In genomic region chr1:246587606-246588005, GRCh38 we compare ENCODE assay signal across 10 cellular contexts. TPM values are rescaled to one million over a fixed set of nuclear protein-coding genes. Genes with fewer than 3 reads are reported as not detected.
DNase-seq lines count a peak whose midpoint lies in the region; ATAC-seq and TF ChIP-seq lines count a peak whose summit lies in the region.
"Had no signal": no experiment of that assay in that cellular context is flagged by ENCODE, and none has a peak within 500 bp of the region (broad histone marks: within the 10 kb centered on the region; RNA-seq: fewer than 3 reads in every experiment).

No MANE protein-coding gene starts in this region.

- WGBS in mesenchymal stem cell, result 83% methylated on average over 2 of the region's 3 CpGs
- WGBS in body of pancreas, 2 donors, result 47 to 57% methylated on average over 3 of the region's 3 CpGs

- H3K4me3 ChIP-seq in NB4 (ENCODE audit: low read depth, low read length), result no peak overlapping the region
- no peak overlapping the region for H3K4me3 ChIP-seq in colonic mucosa
- peak overlapping the region in 1 of 2 experiments; percentile 54 for H3K4me3 ChIP-seq in mesenchymal stem cell (ENCODE audit: insufficient read depth in 1 of 2, low read depth in 1 of 2, low read length in 2 of 2)
- no peak overlapping the region for H3K4me3 ChIP-seq in body of pancreas
- H3K4me3 ChIP-seq: lung had no signal

- no peak overlapping the region for H2BK5ac ChIP-seq in mesenchymal stem cell (ENCODE audit: low read depth, low read length, poor library complexity, severe bottlenecking)

- H2AFZ ChIP-seq in mesenchymal stem cell (ENCODE audit: low read depth, low read length), result no peak overlapping the region

- H3K23ac ChIP-seq in mesenchymal stem cell (ENCODE audit: low read length in 2 of 2), result no peak overlapping the region

- no peak overlapping the region for H4K91ac ChIP-seq in mesenchymal stem cell (ENCODE audit: low read length)

- no peaks in the 10 kb centered on the region for H3K27me3 ChIP-seq in colonic mucosa
- no peaks in the 10 kb centered on the region for H3K27me3 ChIP-seq in mesenchymal stem cell (ENCODE audit: control insufficient read depth in 1 of 2, insufficient read depth in 1 of 2, low read length in 2 of 2)
- no peaks in the 10 kb centered on the region for H3K27me3 ChIP-seq in body of pancreas

- TF ChIP-seq CTCF in AG09319 (IDR thresholded peaks at IDR 0.05; ENCODE audit: low read depth, low read length) (no peak; the same call in 1 of the 2 replicates), NB4 (IDR thresholded peaks at IDR 0.05; ENCODE audit: low read depth, low read length) (no peak), colonic mucosa (IDR thresholded peaks at IDR 0.05) (no peak), body of pancreas (IDR thresholded peaks at IDR 0.05) (no peak)

- H3K4me2 ChIP-seq in mesenchymal stem cell (ENCODE audit: low read length, poor library complexity, severe bottlenecking), result no peak overlapping the region

- intact Hi-C loops in colonic mucosa (cut with DNase I), result no loop called here
- intact Hi-C loops in body of pancreas (cut with DNase I), result no loop called here

- H3K9me3 ChIP-seq in colonic mucosa, result no peaks in the 10 kb centered on the region
- no peaks in the 10 kb centered on the region for H3K9me3 ChIP-seq in mesenchymal stem cell (ENCODE audit: control insufficient read depth, low read length)
- H3K9me3 ChIP-seq in body of pancreas, result no peaks in the 10 kb centered on the region

- no peak overlapping the region for H2BK120ac ChIP-seq in mesenchymal stem cell (ENCODE audit: low read depth, low read length)

- H2AK5ac ChIP-seq in mesenchymal stem cell (ENCODE audit: low read length, severe bottlenecking), result no peak overlapping the region

- no peak overlapping the region for H3K4ac ChIP-seq in mesenchymal stem cell (ENCODE audit: low read depth in 1 of 2, low read length in 2 of 2)

- DNase-seq in AG09319 (ENCODE audit: extremely low read depth, low read depth), result peak; percentile 71
- DNase-seq in NB4 (ENCODE audit: low read depth), result peak; percentile 37
- DNase-seq in colonic mucosa, result no peak
- peak; percentile 58 for DNase-seq in mesenchymal stem cell
- DNase-seq in body of pancreas, result no peak
- DNase-seq in substantia nigra (lab: John Stamatoyannopoulos, UW), result no peak
- no peak for DNase-seq in NCI-H524 treated with DMSO at 0.1 percent for 48 hours (lab: John Stamatoyannopoulos, UW)
- DNase-seq in superior temporal gyrus (ENCODE audit: extremely low spot score), result no peak
- DNase-seq: NCI-H1048 had no signal

- H3K9ac ChIP-seq in colonic mucosa (ENCODE audit: low read depth in 2 of 2, low read length in 2 of 2) (peak overlapping the region in 1 of 2 donors; percentile 35), mesenchymal stem cell (ENCODE audit: low read length) (peak overlapping the region; percentile 85)

- H3K79me1 ChIP-seq in mesenchymal stem cell (replicated peaks; ENCODE audit: low read length, poor library complexity, severe bottlenecking), result peaks cover 19% of the 10 kb centered on the region

- H3K14ac ChIP-seq in mesenchymal stem cell (ENCODE audit: low read length in 2 of 2), result no peak overlapping the region

- H3K18ac ChIP-seq in mesenchymal stem cell (ENCODE audit: low read depth in 1 of 2, low read length in 2 of 2), result no peak overlapping the region

- peaks cover 8% of the 10 kb centered on the region for H3K4me1 ChIP-seq in colonic mucosa
- H3K4me1 ChIP-seq in mesenchymal stem cell (ENCODE audit: control insufficient read depth, insufficient read depth, low read depth, low read length), result peaks cover 2% of the 10 kb centered on the region
- peaks cover 28% of the 10 kb centered on the region for H3K4me1 ChIP-seq in body of pancreas

- H4K8ac ChIP-seq in mesenchymal stem cell (ENCODE audit: low read length), result no peak overlapping the region

- H3K36me3 ChIP-seq in colonic mucosa (no peaks in the 10 kb centered on the region), mesenchymal stem cell (ENCODE audit: control insufficient read depth in 1 of 2, insufficient read depth in 2 of 2, low read depth in 1 of 2, low read length in 2 of 2) (peaks cover 3 to 10% of the 10 kb centered on the region in 2 experiments), body of pancreas (replicated peaks in 1 of 2; ENCODE audit: insufficient read depth in 1 of 2, low read depth in 2 of 2) (no peaks in the 10 kb centered on the region)

- H2BK15ac ChIP-seq in mesenchymal stem cell (ENCODE audit: low read depth, poor library complexity, severe bottlenecking), result no peak overlapping the region

- H3K27ac ChIP-seq in colonic mucosa (peak overlapping the region; percentile 22), mesenchymal stem cell (ENCODE audit: low read length, poor library complexity, severe bottlenecking) (no peak overlapping the region), body of pancreas (peak overlapping the region in 2 of 4 donors; percentile 15 to 58), substantia nigra (ENCODE audit: low read depth, low read length, poor library complexity, severe bottlenecking) (no peak overlapping the region)

- no peak overlapping the region for H2BK12ac ChIP-seq in mesenchymal stem cell (ENCODE audit: low read length in 2 of 2)

- no peak for TF ChIP-seq POLR2A in NB4 (IDR thresholded peaks at IDR 0.05; ENCODE audit: extremely low read depth, insufficient read length)
- TF ChIP-seq POLR2A in body of pancreas (IDR thresholded peaks at IDR 0.05), result no peak

- no peak for ATAC-seq in body of pancreas

RNA-seq across cellular contexts. Expression of gene CNST, which starts 21.4 kb away (rescaled TPM):
- total RNA-seq in colonic mucosa (10 to 100 TPM; 20.9 to 43.1 TPM), body of pancreas (10 to 100 TPM; 10.9 to 12.2 TPM)
- 8.8 TPM for polyA plus RNA-seq in mesenchymal stem cell (2013, experiment 1 of 2)
- 9.2 TPM for polyA plus RNA-seq in mesenchymal stem cell (2013, experiment 2 of 2)

RNA-seq across cellular contexts. Expression of gene TFB2M, which starts 21.5 kb away (rescaled TPM):
- total RNA-seq in colonic mucosa (10 to 100 TPM; 11.3 to 14.0 TPM), body of pancreas (1 to 10 TPM; 2.3 to 8.3 TPM)
- polyA plus RNA-seq in mesenchymal stem cell (2013, experiment 1 of 2), result 13.8 TPM
- 13.7 TPM for polyA plus RNA-seq in mesenchymal stem cell (2013, experiment 2 of 2)

Comparison
In these comparisons a context has a peak if more than half of its experiments do, and no peak if none do; other contexts are left out.
1. DNase-seq: peak in AG09319 (single experiment), NB4 (single experiment) and mesenchymal stem cell (single experiment); none in colonic mucosa (single experiment), body of pancreas (0 of 4), substantia nigra (0 of 49), NCI-H524 treated with DMSO at 0.1 percent for 48 hours (single experiment) and superior temporal gyrus (single experiment).